In genomic region chr12:10354071-10354470, GRCh38 we compare ENCODE assay signal across 10 cellular contexts. TPM values are rescaled to one million over a fixed set of nuclear protein-coding genes. Genes with fewer than 3 reads are reported as not detected.
"Had no signal": no experiment of that assay in that cellular context is flagged by ENCODE, and none has a peak within 500 bp of the region (broad histone marks: within the 10 kb centered on the region; RNA-seq: fewer than 3 reads in every experiment).

No MANE protein-coding gene starts in this region.

- H3K36me3 ChIP-seq: colonic mucosa, ovary, thyroid gland, uterus had no signal

- H3K9me3 ChIP-seq: colonic mucosa, ovary, thyroid gland, uterus had no signal

- H3K27me3 ChIP-seq: colonic mucosa, ovary, thyroid gland, uterus had no signal

- ATAC-seq: left colon had no signal

- H3K27ac ChIP-seq: colonic mucosa, ovary, thyroid gland, uterus had no signal

- H3K4me1 ChIP-seq: colonic mucosa, uterus had no signal

- H3K4me3 ChIP-seq: colonic mucosa, lung, ovary, thyroid gland, uterus had no signal

- DNase-seq: activated naive CD4-positive, alpha-beta T cell treated with anti-CD3 and anti-CD28 coated beads, Interleukin-2, amount 10 ng/mL, durations not matched to agents 7 days and 5 days; colonic mucosa; left colon; ovary; uterus had no signal

- H3K27ac Mint-ChIP-seq: activated naive CD4-positive, alpha-beta T cell treated with anti-CD3 and anti-CD28 coated beads, Interleukin-2, amount 10 ng/mL, durations not matched to agents 7 days and 5 days; activated T-helper 2 cell treated with anti-CD3 and anti-CD28 coated beads, Interferon-gamma antibody, Interleukin-2, Interleukin-4, amounts not matched to agents 10 μg/mL and 5 μg/mL and 100 μg/mL, durations not matched to agents 14 hours and 24 hours and 36 hours; nephron had no signal

- H3K4me1 Mint-ChIP-seq: nephron had no signal

- H3K4me3 Mint-ChIP-seq: activated naive CD4-positive, alpha-beta T cell treated with anti-CD3 and anti-CD28 coated beads, Interleukin-2, amount 10 ng/mL, durations not matched to agents 7 days and 5 days; nephron had no signal

RNA-seq across cellular contexts. Expression of gene KLRC4, which starts 55.5 kb away (rescaled TPM):
- total RNA-seq: activated T-helper 2 cell treated with anti-CD3 and anti-CD28 coated beads, Interferon-gamma antibody, Interleukin-2, Interleukin-4, amounts not matched to agents 10 μg/mL and 5 μg/mL and 100 μg/mL, durations not matched to agents 14 hours and 24 hours and 36 hours; skeletal muscle tissue had no signal
